15 cellular contexts compared by ENCODE assay signal in the genomic region with DNA sequence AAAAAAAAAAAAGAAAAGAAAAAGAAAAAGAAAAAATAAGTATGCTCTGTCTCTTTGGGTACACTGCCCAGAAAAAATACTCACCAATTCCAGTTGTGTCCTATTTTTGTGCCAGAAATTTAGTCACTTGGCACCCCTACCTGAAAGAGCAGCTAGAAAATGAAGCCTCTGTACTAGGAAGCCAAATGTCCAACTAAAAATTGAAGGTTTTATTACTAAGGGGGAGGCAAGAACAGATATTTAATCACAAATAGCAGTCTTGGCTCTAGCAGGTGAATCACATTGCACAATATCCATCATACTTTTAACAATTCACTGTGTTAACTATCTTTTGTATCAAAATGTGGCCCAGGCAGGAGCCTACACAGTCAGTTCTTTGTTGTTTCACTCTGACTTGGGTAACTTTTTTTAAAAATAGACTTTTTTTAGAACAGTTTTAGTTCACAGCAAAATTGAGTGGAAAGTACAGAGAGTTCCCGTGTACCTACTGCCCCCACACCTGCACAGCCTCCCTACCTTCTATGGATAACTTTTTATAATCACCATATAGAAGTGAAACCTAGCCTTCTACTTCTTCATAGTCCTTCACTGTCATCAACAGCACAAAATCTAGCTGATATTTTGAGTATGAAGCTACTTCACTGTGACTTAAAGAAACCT.
A peak's percentile ranks its signal among the peaks of the same experiment; 100 is the strongest.
DNase-seq lines count a peak whose midpoint lies in the region; ATAC-seq, FAIRE-seq and TF ChIP-seq lines count a peak whose summit lies in the region.
"Had no signal": no experiment of that assay in that cellular context is flagged by ENCODE, and none has a peak within 500 bp of the region (broad histone marks: within the 10 kb centered on the region; RNA-seq: fewer than 3 reads in every experiment).

No MANE protein-coding gene starts in this region.

- no peaks in the 10 kb centered on the region for H3K27me3 ChIP-seq in OCI-LY1 (ENCODE audit: insufficient read depth, low read length)
- H3K27me3 ChIP-seq: esophagus squamous epithelium, ovary had no signal

- H3K27ac ChIP-seq in OCI-LY1 (ENCODE audit: low read depth, low read length, poor library complexity, severe bottlenecking), result peak overlapping the region; percentile 93
- H3K27ac ChIP-seq: esophagus squamous epithelium, ovary had no signal

- POLR2A ChIA-PET in HEK293T (lab: Yijun Ruan, JAX), result no interaction called here

- DNase-seq in GM12892 (ENCODE audit: insufficient read length) (no peak), midbrain (lab: John Stamatoyannopoulos, UW) (peak; percentile 36), NCI-H128 (lab: John Stamatoyannopoulos, UW; ENCODE audit: unreplicated experiment) (no peak), HEK293T (ENCODE audit: extremely low spot score) (no peak)
- DNase-seq: activated CD8-positive, alpha-beta T cell treated with anti-CD3 and anti-CD28 coated beads, Interleukin-2, amount 10 ng/mL, durations not matched to agents 7 days and 5 days; activated gamma-delta T cell; DMS 273 treated with DMSO at 0.1 percent for 48 hours; esophagus squamous epithelium; NCI-H1092 treated with DMSO at 0.1 percent for 48 hours; ovary; stimulated activated CD4-positive, alpha-beta T cell treated with anti-CD3 and anti-CD28 coated beads, Interleukin-12 subunit alpha, Interleukin-12 subunit beta, amount 100 ng/mL, for 4 hours had no signal

- no peaks in the 10 kb centered on the region for H3K79me2 ChIP-seq in OCI-LY1 (ENCODE audit: insufficient read depth, low read length)

- no peaks in the 10 kb centered on the region for H3F3A ChIP-seq in OCI-LY1 (ENCODE audit: insufficient read depth, low read length)

- peak; percentile 77 for FAIRE-seq in GM12892 (lab: Jason Lieb, UNC)

- no peak overlapping the region for H3K4me3 ChIP-seq in OCI-LY1 (ENCODE audit: low read depth, low read length, poor library complexity, severe bottlenecking)
- H3K4me3 ChIP-seq: esophagus squamous epithelium, ovary had no signal

- H3K9ac ChIP-seq in OCI-LY1 (ENCODE audit: low read length), result peak overlapping the region; percentile 33; the same call in 1 of the 2 replicates

- TF ChIP-seq POLR2A in GM12892 (IDR thresholded peaks at IDR 0.05; ENCODE audit: low read depth, low read length), result no peak

- H3K9me3 ChIP-seq in OCI-LY1 (ENCODE audit: low read length), result peaks cover 14% of the 10 kb centered on the region
- H3K9me3 ChIP-seq: esophagus squamous epithelium, ovary had no signal

- CTCF ChIA-PET in HEK293T (lab: Yijun Ruan, JAX), result no interaction called here

- H4K20me1 ChIP-seq in OCI-LY1 (ENCODE audit: insufficient read depth, low read length), result no peaks in the 10 kb centered on the region

- H3K4me2 ChIP-seq in OCI-LY1 (ENCODE audit: low read length), result peak overlapping the region; percentile 10; the same call in 1 of the 2 replicates

- no peak for TF ChIP-seq CTCF in OCI-LY1 (IDR thresholded peaks at IDR 0.05; ENCODE audit: low read length)

- ATAC-seq in GM21576 (IDR thresholded peaks at IDR 0.05; ENCODE audit: unreplicated experiment) (peak; percentile 32), HG02588 (IDR thresholded peaks at IDR 0.05; ENCODE audit: unreplicated experiment) (no peak), HG03442 (IDR thresholded peaks at IDR 0.05; ENCODE audit: unreplicated experiment) (no peak)
- ATAC-seq: activated CD8-positive, alpha-beta T cell treated with anti-CD3 and anti-CD28 coated beads, Interleukin-2, amount 10 ng/mL, durations not matched to agents 7 days and 5 days had no signal

- H3K4me1 ChIP-seq in OCI-LY1 (ENCODE audit: insufficient read depth, low read length, severe bottlenecking), result peaks cover 40% of the 10 kb centered on the region

- H2AFZ ChIP-seq in OCI-LY1 (ENCODE audit: low read length), result peak overlapping the region; percentile 38; the same call in 1 of the 2 replicates

- H3K9me2 ChIP-seq in OCI-LY1 (ENCODE audit: low read depth, low read length), result no peaks in the 10 kb centered on the region

- H3K36me3 ChIP-seq in OCI-LY1 (ENCODE audit: insufficient read depth, low read length), result no peaks in the 10 kb centered on the region; the same call in 1 of the 2 replicates
- H3K36me3 ChIP-seq: esophagus squamous epithelium, ovary had no signal

TF ChIP-seq in HEK293T, 16 proteins besides CTCF, POLR2A, EP300 and RAD21:
- no peak for TF ChIP-seq NFRKB (IDR thresholded peaks at IDR 0.05)
- TF ChIP-seq HDGF (IDR thresholded peaks at IDR 0.05; ENCODE audit: borderline replicate concordance), result no peak
- TF ChIP-seq FOXK2 (IDR thresholded peaks at IDR 0.05), result no peak
- no peak for TF ChIP-seq ZNF384 (IDR thresholded peaks at IDR 0.05)
- no peak for TF ChIP-seq ELF4 (IDR thresholded peaks at IDR 0.05)
- TF ChIP-seq LEF1 (IDR thresholded peaks at IDR 0.05; ENCODE audit: borderline replicate concordance), result no peak
- TF ChIP-seq TARDBP (IDR thresholded peaks at IDR 0.05), result no peak
- no peak for TF ChIP-seq BHLHE40 (IDR thresholded peaks at IDR 0.05; ENCODE audit: borderline replicate concordance)
- TF ChIP-seq, protein P1, sequence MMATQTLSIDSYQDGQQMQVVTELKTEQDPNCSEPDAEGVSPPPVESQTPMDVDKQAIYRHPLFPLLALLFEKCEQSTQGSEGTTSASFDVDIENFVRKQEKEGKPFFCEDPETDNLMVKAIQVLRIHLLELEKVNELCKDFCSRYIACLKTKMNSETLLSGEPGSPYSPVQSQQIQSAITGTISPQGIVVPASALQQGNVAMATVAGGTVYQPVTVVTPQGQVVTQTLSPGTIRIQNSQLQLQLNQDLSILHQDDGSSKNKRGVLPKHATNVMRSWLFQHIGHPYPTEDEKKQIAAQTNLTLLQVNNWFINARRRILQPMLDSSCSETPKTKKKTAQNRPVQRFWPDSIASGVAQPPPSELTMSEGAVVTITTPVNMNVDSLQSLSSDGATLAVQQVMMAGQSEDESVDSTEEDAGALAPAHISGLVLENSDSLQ (IDR thresholded peaks at IDR 0.05), result no peak
- no peak for TF ChIP-seq CTBP1 (IDR thresholded peaks at IDR 0.05; ENCODE audit: borderline replicate concordance)
- no peak for TF ChIP-seq SUZ12 (IDR thresholded peaks at IDR 0.05)
